10 cellular contexts compared by ENCODE assay signal in the genomic region with DNA sequence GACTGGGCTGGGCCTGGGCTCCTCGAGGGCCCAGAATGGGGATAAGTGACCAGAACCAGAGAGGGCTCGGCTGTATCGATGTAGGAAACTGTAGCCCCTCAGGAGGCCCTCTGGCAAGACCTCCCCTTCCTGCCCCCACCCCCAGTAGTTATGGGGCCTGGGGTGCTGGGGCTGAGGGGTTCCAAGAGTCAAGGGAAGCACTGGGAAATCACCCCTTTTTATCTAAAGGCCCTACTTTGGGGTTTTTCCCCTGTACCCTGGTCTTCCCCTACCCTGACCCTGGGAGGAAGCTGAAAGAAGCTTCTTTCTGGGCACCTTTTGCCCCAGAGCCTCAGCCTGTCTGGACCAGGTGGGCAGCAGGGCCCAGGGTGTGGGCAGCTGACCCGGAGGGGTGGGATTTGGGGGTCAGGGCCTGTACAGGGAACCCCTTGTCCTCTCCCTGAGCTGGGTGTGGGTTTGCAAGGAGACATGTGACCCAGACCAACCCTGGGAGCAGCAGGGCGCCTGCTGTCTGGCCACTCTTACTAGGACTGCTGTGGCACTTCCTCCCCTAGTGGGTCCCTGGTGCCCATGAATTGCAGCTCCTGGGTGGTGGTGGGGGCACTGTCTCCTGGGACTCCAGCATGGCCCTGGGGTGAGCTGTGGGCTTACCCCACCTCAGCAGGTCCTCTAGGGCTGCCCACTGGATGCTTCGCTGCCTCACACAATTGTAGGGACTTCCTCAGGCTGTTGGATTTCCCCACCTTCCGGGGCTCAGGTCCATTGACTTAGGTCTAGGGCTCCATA. TPM values are rescaled to one million over a fixed set of nuclear protein-coding genes. Genes with fewer than 3 reads are reported as not detected.
DNase-seq lines count a peak whose midpoint lies in the region; ATAC-seq and TF ChIP-seq lines count a peak whose summit lies in the region.
"Had no signal": no experiment of that assay in that cellular context is flagged by ENCODE, and none has a peak within 500 bp of the region (broad histone marks: within the 10 kb centered on the region; RNA-seq: fewer than 3 reads in every experiment).

No MANE protein-coding gene starts in this region.

- H3K9me3 Mint-ChIP-seq in MCF 10A (ENCODE audit: unreplicated experiment) = no peaks in the 10 kb centered on the region
- no peaks in the 10 kb centered on the region for H3K9me3 Mint-ChIP-seq in activated B cell treated with CpG ODN at 0.5 μM for 24 hours

- no peak for DNase-seq in MCF 10A (ENCODE audit: unreplicated experiment)
- DNase-seq in mammary epithelial cell = no peak
- no peak for DNase-seq in activated B cell treated with CpG ODN at 0.5 μM for 24 hours
- peak; percentile 71 to 81 for DNase-seq in left lung
- DNase-seq in SKM-1 (lab: John Stamatoyannopoulos, UW; ENCODE audit: unreplicated experiment) = no peak
- DNase-seq: activated CD4-positive, alpha-beta T cell treated with anti-CD3 and anti-CD28 coated beads for 4 hours; DND-41 had no signal

- no peak overlapping the region for H2AFZ ChIP-seq in mammary epithelial cell (ENCODE audit: low read depth, low read length)

- peaks cover 12% of the 10 kb centered on the region for H3K4me1 ChIP-seq in mammary epithelial cell (ENCODE audit: insufficient read depth, low read length)
- H3K4me1 ChIP-seq in left lung = peaks cover 0 to 76% of the 10 kb centered on the region in 2 donors

- TF ChIP-seq CTCF in MCF 10A (IDR thresholded peaks at IDR 0.05; ENCODE audit: unreplicated experiment) (no peak), mammary epithelial cell (conservative IDR thresholded peaks at IDR 0.05 in 1 of 2, IDR thresholded peaks at IDR 0.05 in 1 of 2; ENCODE audit: extremely low read depth in 1 of 2, insufficient read depth in 1 of 2, low read depth in 1 of 2, low read length in 2 of 2) (no peak), activated B cell treated with CpG ODN at 0.5 μM for 24 hours (IDR thresholded peaks at IDR 0.05) (no peak), left lung (IDR thresholded peaks at IDR 0.05) (no peak)

- no peaks in the 10 kb centered on the region for H3K36me3 Mint-ChIP-seq in MCF 10A (ENCODE audit: insufficient read depth, unreplicated experiment)
- peaks cover 38% of the 10 kb centered on the region for H3K36me3 Mint-ChIP-seq in activated B cell treated with CpG ODN at 0.5 μM for 24 hours (ENCODE audit: low read depth)

- H3K9ac ChIP-seq in mammary epithelial cell (ENCODE audit: insufficient read depth, low read length) = no peak overlapping the region

- no peaks in the 10 kb centered on the region for H3K27me3 Mint-ChIP-seq in MCF 10A (ENCODE audit: insufficient read depth, unreplicated experiment)
- no peaks in the 10 kb centered on the region for H3K27me3 Mint-ChIP-seq in activated B cell treated with CpG ODN at 0.5 μM for 24 hours

- peak overlapping the region in 1 of 3 experiments; percentile 8 for H3K4me3 ChIP-seq in mammary epithelial cell (replicated peaks in 1 of 3; ENCODE audit: insufficient read depth in 1 of 3, low read depth in 2 of 3, low read length in 3 of 3)
- H3K4me3 ChIP-seq in left lung = peak overlapping the region; percentile 51 to 76

- in situ Hi-C loops in mammary epithelial cell (cut with MboI; ENCODE audit: low sequenced_read_pairs in 2 of 2) = no loop called here

- POLR2A ChIA-PET in MCF 10A (lab: Yijun Ruan, JAX) (interaction anchor here (0.5 to 0.7 kb wide), 5 partner anchors 9 to 116 kb away, joined by 3 to 5 read pairs (median 3); a partner anchor contains a TSS), activated B cell treated with CpG ODN at 0.5 μM for 24 hours (lab: Charles Lee) (interaction anchor here (0.5 to 4.6 kb wide), 31 partner anchors 9 to 1968 kb away, joined by 3 to 80 read pairs (median 6); a partner anchor contains a TSS)

- H3K4me2 ChIP-seq in mammary epithelial cell (ENCODE audit: insufficient read depth, low read depth, low read length) = no peak overlapping the region

- no peaks in the 10 kb centered on the region for H3K36me3 ChIP-seq in mammary epithelial cell (ENCODE audit: insufficient read depth, low read length)
- H3K36me3 ChIP-seq in left lung = no peaks in the 10 kb centered on the region

- intact Hi-C loops in MCF 10A (cut with micrococcal nuclease) = no loop called here
- intact Hi-C loops in mammary epithelial cell (cut with micrococcal nuclease) = no loop called here
- intact Hi-C loops in activated B cell treated with CpG ODN at 0.5 μM for 24 hours (cut with micrococcal nuclease) = loop anchor here (1.0 to 10.0 kb wide), 3 partner anchors 147 to 676 kb away; a partner anchor contains a TSS
- intact Hi-C loops in left lung (cut with DNase I) = no loop called here

- H3K4me3 Mint-ChIP-seq in MCF 10A (ENCODE audit: unreplicated experiment) = peak overlapping the region; percentile 72
- H3K4me3 Mint-ChIP-seq in activated B cell treated with CpG ODN at 0.5 μM for 24 hours = peak overlapping the region; percentile 97

- dilution Hi-C loops in mammary epithelial cell (cut with HindIII; ENCODE audit: low sequenced_read_pairs) = loop anchor here (10.0 kb wide), 1 partner anchor 146 kb away; no protein-coding TSS in a partner anchor

- BruUV-seq in MCF 10A (replicated peaks; lab: Mats Ljungman, UMichigan) (no TSS peak), mammary epithelial cell (replicated peaks; lab: Mats Ljungman, UMichigan) (no TSS peak)

- H3K27ac ChIP-seq in mammary epithelial cell (ENCODE audit: insufficient read depth, low read depth, low read length) = no peak overlapping the region
- peak overlapping the region; percentile 58 to 89 for H3K27ac ChIP-seq in left lung

- H4K20me1 ChIP-seq in mammary epithelial cell (ENCODE audit: insufficient read depth, low read length) = no peaks in the 10 kb centered on the region

- CTCF ChIA-PET in MCF 10A (lab: Yijun Ruan, JAX) = interaction anchor here (0.7 to 1.2 kb wide), 4 partner anchors 16 to 150 kb away, joined by 3 read pairs; no protein-coding TSS in a partner anchor
- CTCF ChIA-PET in mammary epithelial cell (lab: Charles Lee; ENCODE audit: low non-redundant PET) = no interaction called here
- CTCF ChIA-PET in activated B cell treated with CpG ODN at 0.5 μM for 24 hours (lab: Charles Lee) = interaction anchor here (0.8 to 2.0 kb wide), 5 partner anchors 15 to 225 kb away, joined by 3 to 15 read pairs (median 5); no protein-coding TSS in a partner anchor

- no peaks in the 10 kb centered on the region for H3K79me2 ChIP-seq in mammary epithelial cell (ENCODE audit: insufficient read depth, low read length)

- ATAC-seq in activated B cell treated with CpG ODN at 0.5 μM for 24 hours (ENCODE audit: low read depth) = peak; percentile 56
- ATAC-seq in left lung = peak; percentile 37
- ATAC-seq in HG02840 (IDR thresholded peaks at IDR 0.05; ENCODE audit: low FRiP score, unreplicated experiment) = no peak
- no peak for ATAC-seq in HG03457 (IDR thresholded peaks at IDR 0.05; ENCODE audit: unreplicated experiment)
- ATAC-seq in GM21526 (IDR thresholded peaks at IDR 0.05; ENCODE audit: low FRiP score, unreplicated experiment) = no peak

- peaks cover 13% of the 10 kb centered on the region for H3K4me1 Mint-ChIP-seq in MCF 10A (ENCODE audit: insufficient read depth, unreplicated experiment)
- H3K4me1 Mint-ChIP-seq in activated B cell treated with CpG ODN at 0.5 μM for 24 hours = peaks cover 75% of the 10 kb centered on the region

- H3K27ac Mint-ChIP-seq in MCF 10A (ENCODE audit: low read depth, unreplicated experiment) (no peak overlapping the region), activated B cell treated with CpG ODN at 0.5 μM for 24 hours (peak overlapping the region; percentile 94)

- 64% methylated on average over 3 of the region's 7 CpGs for WGBS in mammary epithelial cell (ENCODE audit: low coverage, missing lambda C conversion rate)

- H3K9me3 ChIP-seq in mammary epithelial cell (replicated peaks; ENCODE audit: insufficient read depth, low read length) = no peaks in the 10 kb centered on the region
- no peaks in the 10 kb centered on the region for H3K9me3 ChIP-seq in left lung

- no peaks in the 10 kb centered on the region for H3K27me3 ChIP-seq in mammary epithelial cell (ENCODE audit: insufficient read depth, low read length)
- H3K27me3 ChIP-seq in left lung = peaks cover 7 to 53% of the 10 kb centered on the region in 2 donors

RNA-seq across cellular contexts. Expression of a gene that starts 1.5 kb away (rescaled TPM):
- total RNA-seq in MCF 10A (2022) (7.5 and 10.1 TPM in 2 replicates), mammary epithelial cell (10 to 100 TPM; 10.9 to 12.7 TPM), activated B cell treated with CpG ODN at 0.5 μM for 24 hours (145 and 164 TPM in 2 replicates), left lung (10 to 100 TPM; 18.2 to 35.5 TPM)
- polyA plus RNA-seq in mammary epithelial cell = 2.8 TPM
- polyA minus RNA-seq in mammary epithelial cell = 4.5 TPM

RNA-seq across cellular contexts. Expression of a gene that starts 28.8 kb away (rescaled TPM):
- 0.42 and 0.68 TPM in 2 replicates for total RNA-seq in MCF 10A (2022)
- total RNA-seq in mammary epithelial cell = under 1 TPM in 1 of 2 donors, not detected in 1; 0.50 TPM
- 0.20 TPM for polyA plus RNA-seq in mammary epithelial cell
- polyA minus RNA-seq in mammary epithelial cell = not detected
- 4.1 and 4.4 TPM in 2 replicates for total RNA-seq in activated B cell treated with CpG ODN at 0.5 μM for 24 hours
- 1 to 10 TPM; 1.5 to 1.7 TPM for total RNA-seq in left lung

Comparison
In these comparisons a context has a peak if more than half of its experiments do, and no peak if none do; other contexts are left out.
1. DNase-seq: peak in left lung (2 of 2); none in MCF 10A (single experiment), mammary epithelial cell (single experiment), activated B cell treated with CpG ODN at 0.5 μM for 24 hours (single experiment) and SKM-1 (single experiment).
2. ATAC-seq: peak in activated B cell treated with CpG ODN at 0.5 μM for 24 hours (single experiment) and left lung (single experiment); none in HG02840 (single experiment), HG03457 (single experiment) and GM21526 (single experiment).